8 cellular contexts compared by ENCODE assay signal in genomic region chr13:27920677-27921420, GRCh38. TPM values are rescaled to one million over a fixed set of nuclear protein-coding genes. Genes with fewer than 3 reads are reported as not detected.
DNase-seq lines count a peak whose midpoint lies in the region; ATAC-seq, FAIRE-seq and TF ChIP-seq lines count a peak whose summit lies in the region.

No MANE protein-coding gene starts in this region.

- TF ChIP-seq POLR2A in HCT116 (IDR thresholded peaks at IDR 0.05; ENCODE audit: borderline replicate concordance, extremely low read depth, insufficient read depth, insufficient read length) (no peak), HepG2 (IDR thresholded peaks at IDR 0.05; ENCODE audit: insufficient read depth in 1 of 2, low read depth in 2 of 2, low read length in 2 of 2) (no peak), tibial nerve (IDR thresholded peaks at IDR 0.05) (no peak)

- H3K9ac ChIP-seq in HCT116 (ENCODE audit: low read length) (peak overlapping the region; percentile 53), HepG2 (ENCODE audit: insufficient read depth, low read depth, low read length) (no peak overlapping the region)

- no peaks in the 10 kb centered on the region for H3K36me3 Mint-ChIP-seq in activated naive CD8-positive, alpha-beta T cell treated with anti-CD3 and anti-CD28 coated beads, Interleukin-2, amount 50 U/mL, for 24 hours (ENCODE audit: low read depth)

- H3K27me3 ChIP-seq in HCT116 (ENCODE audit: insufficient read depth, low read length) = no peaks in the 10 kb centered on the region
- peaks cover 8 to 53% of the 10 kb centered on the region in 2 experiments for H3K27me3 ChIP-seq in HepG2 (ENCODE audit: control insufficient read depth in 1 of 2, insufficient read depth in 2 of 2, low read length in 2 of 2)
- peaks cover 0 to 100% of the 10 kb centered on the region in 2 donors for H3K27me3 ChIP-seq in tibial nerve
- no peaks in the 10 kb centered on the region for H3K27me3 ChIP-seq in HAP-1 (ENCODE audit: low read depth)

- H3K9me3 ChIP-seq in HCT116 (ENCODE audit: control insufficient read depth in 1 of 2, insufficient read depth in 1 of 2, low read depth in 1 of 2, low read length in 2 of 2) (no peaks in the 10 kb centered on the region), HepG2 (ENCODE audit: low read length) (no peaks in the 10 kb centered on the region), tibial nerve (no peaks in the 10 kb centered on the region), HAP-1 (0 out of 2 replicates have a peak, but pooled peaks cover 3% of the 10 kb centered on the region)

- TF ChIP-seq RAD21 in HCT116 (IDR thresholded peaks at IDR 0.05; ENCODE audit: low read depth) (no peak), HepG2 (CRISPR knock-in tag; IDR thresholded peaks at IDR 0.05) (no peak)

- peak overlapping the region; percentile 71 for H3K4me3 Mint-ChIP-seq in activated naive CD8-positive, alpha-beta T cell treated with anti-CD3 and anti-CD28 coated beads, Interleukin-2, amount 50 U/mL, for 24 hours

- no peak overlapping the region for H3K27ac ChIP-seq in HCT116 (ENCODE audit: low read depth, low read length)
- no peak overlapping the region for H3K27ac ChIP-seq in HepG2 (ENCODE audit: extremely low read length, insufficient read depth, low read length)
- no peak overlapping the region for H3K27ac ChIP-seq in tibial nerve

- H4K20me1 ChIP-seq in HCT116 (ENCODE audit: insufficient read depth) (no peaks in the 10 kb centered on the region), HepG2 (ENCODE audit: insufficient read depth, low read length) (no peaks in the 10 kb centered on the region)

- in situ Hi-C loops in HepG2 (cut with HindIII; ENCODE audit: extremely low pct_ligation_motif_present, low pct_unique_long_range_greater_than_20kb) (no loop called here), HAP-1 (cut with MboI; ENCODE audit: low sequenced_read_pairs) (no loop called here), KBM-7 (cut with MboI; ENCODE audit: low pct_unique_long_range_greater_than_20kb, low sequenced_read_pairs) (no loop called here)

- H2AFZ ChIP-seq in HCT116 (ENCODE audit: low read depth, low read length, poor library complexity, severe bottlenecking) (no peak overlapping the region), HepG2 (ENCODE audit: low read length) (no peak overlapping the region)

- peaks cover 5 to 23% of the 10 kb centered on the region in 2 experiments; a peak in 3 of 4 replicates for H3K4me1 ChIP-seq in HCT116 (ENCODE audit: control insufficient read depth in 1 of 2, insufficient read depth in 2 of 2, low read length in 2 of 2)
- H3K4me1 ChIP-seq in HepG2 (ENCODE audit: insufficient read depth, low read length) = peaks cover 35% of the 10 kb centered on the region
- H3K4me1 ChIP-seq in tibial nerve = peaks cover 0 to 69% (median 37%) of the 10 kb centered on the region in 4 donors
- H3K4me1 ChIP-seq in HAP-1 = no peaks in the 10 kb centered on the region

- peaks cover 28% of the 10 kb centered on the region for H3K4me1 Mint-ChIP-seq in activated naive CD8-positive, alpha-beta T cell treated with anti-CD3 and anti-CD28 coated beads, Interleukin-2, amount 50 U/mL, for 24 hours

- RAD21 ChIA-PET in HCT116 (lab: Charles Lee; ENCODE audit: low non-redundant PET in 1 of 2, low total read pairs in 2 of 2, uncharacterized antibody in 2 of 2, unreplicated experiment in 2 of 2) = no interaction called here

- intact Hi-C loops in HCT116 (cut with micrococcal nuclease) = no loop called here
- intact Hi-C loops in HepG2 (cut with micrococcal nuclease; ENCODE audit: unreplicated experiment) = loop anchor here (2.0 kb wide), 1 partner anchor 40 kb away; no protein-coding TSS in a partner anchor

- BruUV-seq in HCT116 (replicated peaks; lab: Mats Ljungman, UMichigan) (no TSS peak), HepG2 (replicated peaks; lab: Mats Ljungman, UMichigan) (no TSS peak)

- no peaks in the 10 kb centered on the region for H3K79me2 ChIP-seq in HCT116 (ENCODE audit: insufficient read depth, low read length)
- no peaks in the 10 kb centered on the region for H3K79me2 ChIP-seq in HepG2 (ENCODE audit: insufficient read depth, low read length)

- peak overlapping the region; percentile 18 for H3K27ac Mint-ChIP-seq in activated naive CD8-positive, alpha-beta T cell treated with anti-CD3 and anti-CD28 coated beads, Interleukin-2, amount 50 U/mL, for 24 hours

- H3K4me3 ChIP-seq in HCT116 (replicated peaks in 1 of 2; ENCODE audit: low read depth in 1 of 2, low read length in 2 of 2) (peak overlapping the region; percentile 42 to 64), HepG2 (replicated peaks in 1 of 3; ENCODE audit: insufficient read depth in 1 of 3, low read depth in 2 of 3, low read length in 3 of 3) (peak overlapping the region; percentile 35 to 68 (median 45)), tibial nerve (peak overlapping the region; percentile 11 to 45 (median 35)), HAP-1 (no peak overlapping the region)

- H3K9me3 Mint-ChIP-seq in activated naive CD8-positive, alpha-beta T cell treated with anti-CD3 and anti-CD28 coated beads, Interleukin-2, amount 50 U/mL, for 24 hours = no peaks in the 10 kb centered on the region

- peaks cover 82% of the 10 kb centered on the region for H3K27me3 Mint-ChIP-seq in activated naive CD8-positive, alpha-beta T cell treated with anti-CD3 and anti-CD28 coated beads, Interleukin-2, amount 50 U/mL, for 24 hours

- DNase-seq in AG08396 (ENCODE audit: low spot score) (peak; percentile 54), HCT116 (ENCODE audit: low read depth, low spot score) (no peak), HepG2 (ENCODE audit: low spot score) (no peak), tibial nerve (ENCODE audit: low spot score in 2 of 2) (no peak), HAP-1 (ENCODE audit: low spot score in 2 of 2) (no peak), KBM-7 (no peak)
- DNase-seq in activated naive CD8-positive, alpha-beta T cell treated with anti-CD3 and anti-CD28 coated beads, Interleukin-2, amount 50 U/mL, for 24 hours = no peak

- CTCF ChIA-PET in HCT116 (lab: Charles Lee) = interaction anchor here (1.4 kb wide), 1 partner anchor 33 kb away, joined by 6 read pairs; no protein-coding TSS in a partner anchor
- CTCF ChIA-PET in HepG2 (lab: Yijun Ruan, JAX; ENCODE audit: low intra/inter-chr PET ratio, low total read pairs) = no interaction called here

- H3K4me2 ChIP-seq in HCT116 (ENCODE audit: low read length) = peak overlapping the region; percentile 93
- peak overlapping the region; percentile 77 for H3K4me2 ChIP-seq in HepG2 (ENCODE audit: low read depth, low read length)

- TF ChIP-seq EP300 in HepG2 (IDR thresholded peaks at IDR 0.05; ENCODE audit: low read depth in 2 of 2, low read length in 2 of 2) = no peak
- TF ChIP-seq EP300 in HepG2 (CRISPR knock-in tag; IDR thresholded peaks at IDR 0.05; ENCODE audit: borderline replicate concordance) = no peak
- no peak for TF ChIP-seq EP300 in tibial nerve (IDR thresholded peaks at IDR 0.05)

- POLR2A ChIA-PET in HCT116 (lab: Charles Lee) = no interaction called here
- POLR2A ChIA-PET in HepG2 (lab: Yijun Ruan, JAX) = no interaction called here

- FAIRE-seq in HepG2 (lab: Jason Lieb, UNC) = no peak

- ATAC-seq in HCT116 = peak; percentile 23
- no peak for ATAC-seq in activated naive CD8-positive, alpha-beta T cell treated with anti-CD3 and anti-CD28 coated beads, Interleukin-2, amount 50 U/mL, for 24 hours
- ATAC-seq in HepG2 = peak; percentile 68
- no peak for ATAC-seq in HG03520 (IDR thresholded peaks at IDR 0.05; ENCODE audit: unreplicated experiment)

- WGBS in HepG2 (ENCODE audit: low lambda C conversion rate) = under 1% methylated on average over 24 of the region's 40 CpGs
- 2 to 3% methylated on average over 32 to 38 of the region's 40 CpGs for WGBS in tibial nerve, 2 donors

- H3K36me3 ChIP-seq in HCT116 (ENCODE audit: control insufficient read depth in 1 of 2, insufficient read depth in 2 of 2, low read length in 2 of 2) (no peaks in the 10 kb centered on the region), HepG2 (replicated peaks in 1 of 2; ENCODE audit: control insufficient read depth in 1 of 2, insufficient read depth in 2 of 2, low read length in 2 of 2) (no peaks in the 10 kb centered on the region), tibial nerve (no peaks in the 10 kb centered on the region), HAP-1 (replicated peaks) (no peaks in the 10 kb centered on the region)

- H3K9me2 ChIP-seq in HCT116 (ENCODE audit: insufficient read depth) = no peaks in the 10 kb centered on the region

- no peak for TF ChIP-seq CTCF in HCT116 (IDR thresholded peaks at IDR 0.05 in 2 of 3, conservative IDR thresholded peaks at IDR 0.05 in 1 of 3; ENCODE audit: borderline replicate concordance in 1 of 3, insufficient read depth in 1 of 3, low read depth in 2 of 3, low read length in 2 of 3)
- no peak for TF ChIP-seq CTCF in HepG2 (CRISPR knock-in tag; IDR thresholded peaks at IDR 0.05)
- no peak for TF ChIP-seq CTCF in tibial nerve (IDR thresholded peaks at IDR 0.05)

RNA-seq across cellular contexts. Expression of gene PDX1, which starts 1.0 kb away (rescaled TPM):
- total RNA-seq in HCT116 (2021; ENCODE audit: unreplicated experiment) = 1.7 TPM
- 0.31 and 0.82 TPM in 2 replicates for polyA plus RNA-seq in HCT116 (2012)
- total RNA-seq in HepG2 (2016; rRNA removed; fragmentation: Illumina TruSeq; extraction: Trizol) = 0.07 TPM in 1 of 2 replicates, not detected in the other
- total RNA-seq in HepG2 (2016; cell fraction: cytosol; rRNA removed; fragmentation: Illumina TruSeq; extraction: Trizol; ENCODE audit: low read depth) = not detected in 2 replicates
- 0.06 and 0.12 TPM in 2 replicates for total RNA-seq in HepG2 (2016; cell fraction: insoluble cytoplasmic fraction; rRNA removed; fragmentation: Illumina TruSeq; extraction: Trizol)
- total RNA-seq in HepG2 (2016; cell fraction: membrane; rRNA removed; fragmentation: Illumina TruSeq; extraction: Trizol) = 0.09 and 0.14 TPM in 2 replicates
- total RNA-seq in HepG2 (2016; cell fraction: nucleus; rRNA removed; fragmentation: Illumina TruSeq; extraction: Trizol) = not detected in 2 replicates
- not detected in 2 replicates for polyA plus RNA-seq in HepG2 (2011; rRNA removed)
- 0.03 TPM in 1 of 2 replicates, not detected in the other for polyA plus RNA-seq in HepG2 (2011; cell fraction: cytosol; rRNA removed)
- not detected in 2 replicates for polyA plus RNA-seq in HepG2 (2011; cell fraction: nucleus; rRNA removed)
- 0.12 and 0.30 TPM in 2 replicates for polyA plus RNA-seq in HepG2 (2012)
- 0.26 and 0.31 TPM in 2 replicates for polyA plus RNA-seq in HepG2 (2016; cell fraction: cytosol; fragmentation: Illumina TruSeq; extraction: Trizol; ENCODE audit: low read depth)
- 0.61 TPM in 2 replicates for polyA plus RNA-seq in HepG2 (2016; cell fraction: insoluble cytoplasmic fraction; fragmentation: Illumina TruSeq; extraction: Trizol; ENCODE audit: low read depth)
- 0.36 and 0.37 TPM in 2 replicates for polyA plus RNA-seq in HepG2 (2016; cell fraction: membrane; fragmentation: Illumina TruSeq; extraction: Trizol; ENCODE audit: low read depth)
- 0.48 and 0.71 TPM in 2 replicates for polyA plus RNA-seq in HepG2 (2016; cell fraction: nucleus; fragmentation: Illumina TruSeq; extraction: Trizol; ENCODE audit: insufficient read depth, low read depth)
- not detected in 2 replicates for polyA minus RNA-seq in HepG2 (2011; rRNA and poly(A)+ RNA removed; ENCODE audit: low replicate concordance)
- polyA minus RNA-seq in HepG2 (2011; cell fraction: cytosol; rRNA and poly(A)+ RNA removed) = not detected in 2 replicates
- polyA minus RNA-seq in HepG2 (2011; cell fraction: nucleus; rRNA and poly(A)+ RNA removed) = 0.12 TPM in 1 of 2 replicates, not detected in the other
- under 1 TPM in 1 of 4 donors, not detected in 3; 0.30 TPM for total RNA-seq in tibial nerve

RNA-seq across cellular contexts. Expression of gene CDX2, which starts 48.3 kb away (rescaled TPM):
- 12.5 TPM for total RNA-seq in HCT116 (2021; ENCODE audit: unreplicated experiment)
- polyA plus RNA-seq in HCT116 (2012) = 10.4 and 11.8 TPM in 2 replicates
- total RNA-seq in HepG2 (2016; rRNA removed; fragmentation: Illumina TruSeq; extraction: Trizol) = 0.04 TPM in 1 of 2 replicates, not detected in the other
- 0.09 TPM in 1 of 2 replicates, not detected in the other for total RNA-seq in HepG2 (2016; cell fraction: cytosol; rRNA removed; fragmentation: Illumina TruSeq; extraction: Trizol; ENCODE audit: low read depth)
- 0.04 TPM in 1 of 2 replicates, not detected in the other for total RNA-seq in HepG2 (2016; cell fraction: insoluble cytoplasmic fraction; rRNA removed; fragmentation: Illumina TruSeq; extraction: Trizol)
- total RNA-seq in HepG2 (2016; cell fraction: membrane; rRNA removed; fragmentation: Illumina TruSeq; extraction: Trizol) = 0.14 and 0.25 TPM in 2 replicates
- total RNA-seq in HepG2 (2016; cell fraction: nucleus; rRNA removed; fragmentation: Illumina TruSeq; extraction: Trizol) = not detected in 2 replicates
- not detected in 2 replicates for polyA plus RNA-seq in HepG2 (2011; rRNA removed)
- not detected in 2 replicates for polyA plus RNA-seq in HepG2 (2011; cell fraction: cytosol; rRNA removed)
- 0.27 TPM in 1 of 2 replicates, not detected in the other for polyA plus RNA-seq in HepG2 (2011; cell fraction: nucleus; rRNA removed)
- not detected in 2 replicates for polyA plus RNA-seq in HepG2 (2012)
- polyA plus RNA-seq in HepG2 (2016; cell fraction: cytosol; fragmentation: Illumina TruSeq; extraction: Trizol; ENCODE audit: low read depth) = 0.02 and 0.08 TPM in 2 replicates
- not detected in 2 replicates for polyA plus RNA-seq in HepG2 (2016; cell fraction: insoluble cytoplasmic fraction; fragmentation: Illumina TruSeq; extraction: Trizol; ENCODE audit: low read depth)
- polyA plus RNA-seq in HepG2 (2016; cell fraction: membrane; fragmentation: Illumina TruSeq; extraction: Trizol; ENCODE audit: low read depth) = 0.22 TPM in 1 of 2 replicates, not detected in the other
- polyA plus RNA-seq in HepG2 (2016; cell fraction: nucleus; fragmentation: Illumina TruSeq; extraction: Trizol; ENCODE audit: insufficient read depth, low read depth) = not detected in 2 replicates
- polyA minus RNA-seq in HepG2 (2011; rRNA and poly(A)+ RNA removed; ENCODE audit: low replicate concordance) = not detected in 2 replicates
- polyA minus RNA-seq in HepG2 (2011; cell fraction: cytosol; rRNA and poly(A)+ RNA removed) = not detected in 2 replicates
- polyA minus RNA-seq in HepG2 (2011; cell fraction: nucleus; rRNA and poly(A)+ RNA removed) = 0.13 TPM in 1 of 2 replicates, not detected in the other
- not detected for total RNA-seq in tibial nerve

Comparison
In these comparisons a context has a peak if more than half of its experiments do, and no peak if none do; other contexts are left out.
1. ATAC-seq: peak in HCT116 (single experiment) and HepG2 (single experiment); none in activated naive CD8-positive, alpha-beta T cell treated with anti-CD3 and anti-CD28 coated beads, Interleukin-2, amount 50 U/mL, for 24 hours (single experiment) and HG03520 (single experiment).
2. RNA of gene CDX2, which starts 48.3 kb away (total RNA-seq): 12.5 TPM in HCT116 (single experiment); 0.04 to 0.25 TPM in HepG2 and not detected in tibial nerve; every median in the first group is over 10 times any median in the second.